In genomic region chr11:6321356-6321755, GRCh38 we compare ENCODE assay signal across 8 cellular contexts. TPM values are rescaled to one million over a fixed set of nuclear protein-coding genes. Genes with fewer than 3 reads are reported as not detected.
DNase-seq lines count a peak whose midpoint lies in the region; ATAC-seq and TF ChIP-seq lines count a peak whose summit lies in the region.
"Had no signal": no experiment of that assay in that cellular context is flagged by ENCODE, and none has a peak within 500 bp of the region (broad histone marks: within the 10 kb centered on the region; RNA-seq: fewer than 3 reads in every experiment).

No MANE protein-coding gene starts in this region.

- peak overlapping the region; percentile 100 for H2AK9ac ChIP-seq in IMR-90 (replicated peaks; ENCODE audit: low read depth, low read length, poor library complexity)

- BruUV-seq in IMR-90 (replicated peaks; lab: Mats Ljungman, UMichigan): no TSS peak

- in situ Hi-C loops in IMR-90 (cut with MboI; ENCODE audit: low sequenced_read_pairs): loop anchor here (25.0 kb wide), 1 partner anchor 709 kb away; no protein-coding TSS in a partner anchor

- peak overlapping the region; percentile 93 for H4K91ac ChIP-seq in IMR-90 (ENCODE audit: insufficient read depth, low read depth, low read length)

- H4K8ac ChIP-seq in IMR-90 (ENCODE audit: low read depth in 2 of 2, low read length in 2 of 2): peak overlapping the region; percentile 94 to 96

- CTCF ChIA-PET in IMR-90 (lab: Yijun Ruan, JAX): interaction anchor here (2.2 kb wide), 1 partner anchor 32 kb away, joined by 18 read pairs; no protein-coding TSS in a partner anchor

- peaks cover 15% of the 10 kb centered on the region for H3K4me1 ChIP-seq in IMR-90 (ENCODE audit: control insufficient read depth, insufficient read depth, low read length)
- peaks cover 11 to 22% of the 10 kb centered on the region in 2 donors for H3K4me1 ChIP-seq in adrenal gland (replicated peaks in 1 of 2)
- peaks cover 6 to 42% of the 10 kb centered on the region in 2 donors for H3K4me1 ChIP-seq in left lung
- peaks cover 45% of the 10 kb centered on the region for H3K4me1 ChIP-seq in stomach smooth muscle (ENCODE audit: control insufficient read depth, insufficient read depth, low read length)

- H3K9me1 ChIP-seq in IMR-90 (ENCODE audit: insufficient read depth, low read length): peaks cover 4% of the 10 kb centered on the region

- intact Hi-C loops in IMR-90 (cut with micrococcal nuclease): loop anchor here (2.0 kb wide), 1 partner anchor 31 kb away; no protein-coding TSS in a partner anchor
- intact Hi-C loops in adrenal gland (cut with DNase I): no loop called here
- intact Hi-C loops in left lung (cut with DNase I): no loop called here

- DNase-seq in IMR-90 (no peak), adrenal gland (no peak), left lung (no peak), NCI-H1105 treated with DMSO at 0.1 percent for 48 hours (lab: John Stamatoyannopoulos, UW) (no peak)
- no peak for DNase-seq in activated CD4-positive, CD25-positive, alpha-beta regulatory T cell treated with anti-CD3 and anti-CD28 coated beads, Interleukin-2, amount 50 U/mL, for 72 hours

- TF ChIP-seq CTCF in IMR-90 (conservative IDR thresholded peaks at IDR 0.05; ENCODE audit: low read depth, low read length): no peak
- TF ChIP-seq CTCF in adrenal gland (IDR thresholded peaks at IDR 0.05): no peak
- no peak for TF ChIP-seq CTCF in left lung (IDR thresholded peaks at IDR 0.05)

- ATAC-seq in IMR-90 (ENCODE audit: low read depth) (no peak), left lung (no peak), GM21423 (IDR thresholded peaks at IDR 0.05; ENCODE audit: unreplicated experiment) (no peak)

- H3K4me2 ChIP-seq in IMR-90 (ENCODE audit: low read depth, low read length): peak overlapping the region; percentile 65

- H2BK20ac ChIP-seq in IMR-90 (ENCODE audit: low read depth, low read length): peak overlapping the region; percentile 93

- H2AK5ac ChIP-seq in IMR-90 (ENCODE audit: low read depth, low read length): peak overlapping the region; percentile 96

- H3K9ac ChIP-seq in IMR-90 (ENCODE audit: low read depth, low read length): peak overlapping the region; percentile 62
- H3K9ac ChIP-seq in stomach smooth muscle (ENCODE audit: low read length in 2 of 2): peak overlapping the region; percentile 96 to 98

- peak overlapping the region; percentile 92; the same call in 2 of the 3 replicates for H2BK15ac ChIP-seq in IMR-90 (ENCODE audit: low read depth, low read length)

- H3K9me3 ChIP-seq in IMR-90 (ENCODE audit: control insufficient read depth, insufficient read depth, low read length) (no peaks in the 10 kb centered on the region), adrenal gland (replicated peaks in 1 of 3) (no peaks in the 10 kb centered on the region), left lung (no peaks in the 10 kb centered on the region), stomach smooth muscle (ENCODE audit: control insufficient read depth in 2 of 2, low read length in 2 of 2) (no peaks in the 10 kb centered on the region)

- peak overlapping the region; percentile 94 for H3K14ac ChIP-seq in IMR-90 (replicated peaks; ENCODE audit: low read depth, low read length)

- peak overlapping the region; percentile 96 for H3K23ac ChIP-seq in IMR-90 (ENCODE audit: low read depth, low read length)

- no peaks in the 10 kb centered on the region for H4K20me1 ChIP-seq in IMR-90 (ENCODE audit: insufficient read depth, low read length)

- peak overlapping the region; percentile 86 for H3K56ac ChIP-seq in IMR-90 (ENCODE audit: extremely low read depth, insufficient read depth, low read length)

- H3K27me3 ChIP-seq in IMR-90 (ENCODE audit: control insufficient read depth, insufficient read depth, low read length) (no peaks in the 10 kb centered on the region), adrenal gland (no peaks in the 10 kb centered on the region), left lung (peaks cover 0 to 26% of the 10 kb centered on the region in 2 donors), stomach smooth muscle (ENCODE audit: control insufficient read depth in 1 of 2, insufficient read depth in 2 of 2, low read length in 2 of 2) (no peaks in the 10 kb centered on the region)
- H3K27me3 ChIP-seq: cardiac muscle cell had no signal

- dilution Hi-C loops in IMR-90 (cut with HindIII; ENCODE audit: low sequenced_read_pairs, unreplicated experiment): no loop called here

- H3K79me1 ChIP-seq in IMR-90 (ENCODE audit: low read depth in 1 of 2, low read length in 2 of 2): peaks cover 12 to 22% of the 10 kb centered on the region in 2 experiments; a peak in 3 of 4 replicates

- H2AFZ ChIP-seq in IMR-90 (replicated peaks; ENCODE audit: low read length, poor library complexity): no peak overlapping the region

- peak overlapping the region; percentile 97 for H3K4ac ChIP-seq in IMR-90 (ENCODE audit: low read depth, low read length)

- H3K27ac ChIP-seq in IMR-90 (ENCODE audit: insufficient read depth, low read length) (peak overlapping the region; percentile 99), adrenal gland (peak overlapping the region in 4 of 5 donors; percentile 75 to 95 (median 88)), left lung (peak overlapping the region; percentile 87 to 98), stomach smooth muscle (ENCODE audit: low read length) (peak overlapping the region; percentile 99)

- peaks cover 6% of the 10 kb centered on the region for H3K36me3 ChIP-seq in IMR-90 (ENCODE audit: control insufficient read depth, insufficient read depth, low read length)
- H3K36me3 ChIP-seq in adrenal gland (replicated peaks in 1 of 2): no peaks in the 10 kb centered on the region
- no peaks in the 10 kb centered on the region for H3K36me3 ChIP-seq in left lung
- peaks cover 4 to 5% of the 10 kb centered on the region in 2 donors for H3K36me3 ChIP-seq in stomach smooth muscle (ENCODE audit: control insufficient read depth in 2 of 2, insufficient read depth in 2 of 2, low read length in 2 of 2)
- H3K36me3 ChIP-seq: cardiac muscle cell had no signal

- POLR2A ChIA-PET in IMR-90 (lab: Charles Lee; ENCODE audit: unreplicated experiment): no interaction called here

- H4K5ac ChIP-seq in IMR-90 (ENCODE audit: low read depth, low read length): peak overlapping the region; percentile 51

- H3K18ac ChIP-seq in IMR-90 (ENCODE audit: low read depth, low read length): peak overlapping the region; percentile 76

- TF ChIP-seq RAD21 in IMR-90 (IDR thresholded peaks at IDR 0.05; ENCODE audit: low read length): no peak

- 81% methylated on average over 7 of the region's 12 CpGs; no CpG with 5 or more reads in 1 of the 2 experiments for WGBS in IMR-90 (ENCODE audit: extremely low coverage in 2 of 2, insufficient read length in 1 of 2), 2 experiments
- 81 to 87% (median 85%) methylated on average over 12 of the region's 12 CpGs for WGBS in adrenal gland, 4 donors

- H2BK5ac ChIP-seq in IMR-90 (ENCODE audit: low read depth, low read length, poor library complexity, severe bottlenecking): peak overlapping the region; percentile 97

- peak overlapping the region; percentile 97 for H2BK120ac ChIP-seq in IMR-90 (ENCODE audit: low read depth, low read length)

- no peak for TF ChIP-seq POLR2A in IMR-90 (IDR thresholded peaks at IDR 0.05; ENCODE audit: low read depth, low read length)
- no peak for TF ChIP-seq POLR2A in adrenal gland (IDR thresholded peaks at IDR 0.05)

- H3K4me3 ChIP-seq in IMR-90 (ENCODE audit: insufficient read depth, low read depth, low read length): no peak overlapping the region
- H3K4me3 ChIP-seq in adrenal gland: peak overlapping the region in 1 of 4 donors; percentile 47
- no peak overlapping the region for H3K4me3 ChIP-seq in left lung
- H3K4me3 ChIP-seq in stomach smooth muscle (ENCODE audit: low read length in 2 of 2): peak overlapping the region in 1 of 2 donors; percentile 86
- H3K4me3 ChIP-seq: cardiac muscle cell had no signal

TF ChIP-seq in IMR-90, 13 proteins besides CTCF, POLR2A, EP300 and RAD21 (continues in another document):
- TF ChIP-seq MAFK (IDR thresholded peaks at IDR 0.05; ENCODE audit: low read depth, low read length) (no peak), MXI1 (IDR thresholded peaks at IDR 0.05; ENCODE audit: borderline replicate concordance, low read depth, low read length) (no peak), SMC3 (IDR thresholded peaks at IDR 0.05; ENCODE audit: low read depth, low read length) (no peak), RCOR1 (IDR thresholded peaks at IDR 0.05; ENCODE audit: insufficient replicate concordance, low read length) (no peak), RFX5 (IDR thresholded peaks at IDR 0.05; ENCODE audit: low read depth, low read length) (no peak), CEBPB (IDR thresholded peaks at IDR 0.05; ENCODE audit: low read depth, low read length) (no peak), FOS (IDR thresholded peaks at IDR 0.05; ENCODE audit: low read depth, low read length) (no peak), BHLHE40 (IDR thresholded peaks at IDR 0.05; ENCODE audit: low read depth, low read length) (no peak), NFE2L2 (IDR thresholded peaks at IDR 0.05; ENCODE audit: low read depth, low read length) (no peak), MAZ (IDR thresholded peaks at IDR 0.05; ENCODE audit: borderline replicate concordance, low read depth, low read length) (no peak)
- TF ChIP-seq, protein P1, sequence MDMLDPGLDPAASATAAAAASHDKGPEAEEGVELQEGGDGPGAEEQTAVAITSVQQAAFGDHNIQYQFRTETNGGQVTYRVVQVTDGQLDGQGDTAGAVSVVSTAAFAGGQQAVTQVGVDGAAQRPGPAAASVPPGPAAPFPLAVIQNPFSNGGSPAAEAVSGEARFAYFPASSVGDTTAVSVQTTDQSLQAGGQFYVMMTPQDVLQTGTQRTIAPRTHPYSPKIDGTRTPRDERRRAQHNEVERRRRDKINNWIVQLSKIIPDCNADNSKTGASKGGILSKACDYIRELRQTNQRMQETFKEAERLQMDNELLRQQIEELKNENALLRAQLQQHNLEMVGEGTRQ (IDR thresholded peaks at IDR 0.05; ENCODE audit: low read depth, low read length): no peak
- TF ChIP-seq, protein P2, sequence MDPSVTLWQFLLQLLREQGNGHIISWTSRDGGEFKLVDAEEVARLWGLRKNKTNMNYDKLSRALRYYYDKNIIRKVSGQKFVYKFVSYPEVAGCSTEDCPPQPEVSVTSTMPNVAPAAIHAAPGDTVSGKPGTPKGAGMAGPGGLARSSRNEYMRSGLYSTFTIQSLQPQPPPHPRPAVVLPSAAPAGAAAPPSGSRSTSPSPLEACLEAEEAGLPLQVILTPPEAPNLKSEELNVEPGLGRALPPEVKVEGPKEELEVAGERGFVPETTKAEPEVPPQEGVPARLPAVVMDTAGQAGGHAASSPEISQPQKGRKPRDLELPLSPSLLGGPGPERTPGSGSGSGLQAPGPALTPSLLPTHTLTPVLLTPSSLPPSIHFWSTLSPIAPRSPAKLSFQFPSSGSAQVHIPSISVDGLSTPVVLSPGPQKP (IDR thresholded peaks at IDR 0.05; ENCODE audit: borderline replicate concordance, low read depth, low read length): no peak

RNA-seq across cellular contexts. Expression of gene CAVIN3, which starts 1.1 kb away (rescaled TPM):
- total RNA-seq in IMR-90 (2012; rRNA removed): 112 and 116 TPM in 2 replicates
- polyA plus RNA-seq in IMR-90 (2012; rRNA removed): 185 and 241 TPM in 2 replicates
- polyA plus RNA-seq in IMR-90 (2012; cell fraction: cytosol; rRNA removed): 369 and 427 TPM in 2 replicates
- polyA plus RNA-seq in IMR-90 (2012; cell fraction: nucleus; rRNA removed; ENCODE audit: low replicate concordance): 99.2 and 236 TPM in 2 replicates
- 100 to 1,000 TPM in 2 of 8 donors, 10 to 100 TPM in 6; 17.8 to 110 (median 40.1) TPM for total RNA-seq in adrenal gland
- 100 to 1,000 TPM in 1 of 3 donors, 10 to 100 TPM in 1, 1 to 10 TPM in 1; 8.4 to 126 (median 70.0) TPM for polyA plus RNA-seq in adrenal gland
- total RNA-seq in left lung: 10 to 100 TPM; 61.2 to 87.4 TPM
